Comparison of ENCODE assay signal across 1 cellular context in genomic region chr3:8767181-8767666, GRCh38.
TF ChIP-seq lines count a peak whose summit lies in the region.

No MANE protein-coding gene starts in this region.

TF ChIP-seq in GM12878, 131 proteins besides CTCF, POLR2A, EP300 and RAD21 (continued from another document):
- TF ChIP-seq ZNF687 (IDR thresholded peaks at IDR 0.05) (0 out of 2 replicates have a peak, but pooled peaks have one; percentile 81), MXI1 (IDR thresholded peaks at IDR 0.05; ENCODE audit: low read depth, low read length) (no peak)
